ENCODE assay signal across 24 cellular contexts in the genomic region with DNA sequence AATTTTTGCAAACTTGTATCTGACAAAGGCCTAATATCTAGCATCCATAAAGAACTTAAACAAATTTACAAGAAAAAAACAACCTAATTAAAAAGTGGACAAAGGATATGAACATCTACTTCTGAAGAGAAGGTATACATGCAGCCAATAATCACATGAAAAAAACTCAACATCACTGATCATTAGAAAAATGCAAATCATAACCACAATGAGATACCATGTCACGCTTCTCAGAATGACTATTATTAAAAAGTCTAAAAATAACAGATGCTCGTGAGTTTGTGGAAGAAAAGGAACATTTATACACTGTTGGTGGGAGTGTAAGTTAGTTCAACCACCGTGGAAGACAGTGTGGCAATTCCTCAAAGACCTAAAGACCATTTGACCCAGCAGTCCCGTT. TPM values are rescaled to one million over a fixed set of nuclear protein-coding genes. Genes with fewer than 3 reads are reported as not detected.
DNase-seq lines count a peak whose midpoint lies in the region; ATAC-seq and TF ChIP-seq lines count a peak whose summit lies in the region.
"Had no signal": no experiment of that assay in that cellular context is flagged by ENCODE, and none has a peak within 500 bp of the region (broad histone marks: within the 10 kb centered on the region; RNA-seq: fewer than 3 reads in every experiment).

No MANE protein-coding gene starts in this region.

- ATAC-seq in GM18502 (IDR thresholded peaks at IDR 0.05; ENCODE audit: poor library complexity, unreplicated experiment) (peak; percentile 84), GM18909 (IDR thresholded peaks at IDR 0.05; ENCODE audit: poor library complexity, unreplicated experiment) (peak; percentile 64), GM21786 (IDR thresholded peaks at IDR 0.05; ENCODE audit: unreplicated experiment) (peak; percentile 33), HG03354 (IDR thresholded peaks at IDR 0.05; ENCODE audit: poor library complexity, severe bottlenecking, unreplicated experiment) (peak; percentile 82), HG03135 (IDR thresholded peaks at IDR 0.05; ENCODE audit: unreplicated experiment) (no peak), GM21423 (IDR thresholded peaks at IDR 0.05; ENCODE audit: unreplicated experiment) (no peak)
- ATAC-seq: CD8-positive, alpha-beta T cell; SK-N-SH treated with all-trans-retinoic acid at 6 μM for 48 hours had no signal

- no peaks in the 10 kb centered on the region for H3K4me1 Mint-ChIP-seq in endothelial cell (ENCODE audit: unreplicated experiment)

- H3K4me3 Mint-ChIP-seq in endothelial cell (ENCODE audit: unreplicated experiment): no peak overlapping the region
- H3K4me3 Mint-ChIP-seq: CD8-positive, alpha-beta T cell had no signal

- no peaks in the 10 kb centered on the region for H3K27me3 Mint-ChIP-seq in endothelial cell (ENCODE audit: unreplicated experiment)

- no peak for TF ChIP-seq CTCF in endothelial cell (IDR thresholded peaks at IDR 0.05; ENCODE audit: unreplicated experiment)

- H3K9me3 Mint-ChIP-seq in endothelial cell (ENCODE audit: unreplicated experiment): no peaks in the 10 kb centered on the region
- H3K9me3 Mint-ChIP-seq: CD8-positive, alpha-beta T cell had no signal

- no peaks in the 10 kb centered on the region for H3K36me3 Mint-ChIP-seq in endothelial cell (ENCODE audit: low read depth, unreplicated experiment)

- DNase-seq in NCI-H526 (lab: John Stamatoyannopoulos, UW) (no peak), endothelial cell (ENCODE audit: low spot score) (no peak)
- DNase-seq: AML-193; C1 segment of cervical spinal cord; Calu3; CD8-positive, alpha-beta T cell; DMS153; GM23248; KG1; NCI-H1105; NCI-H146; NCI-H2029; NCI-H226; NCI-H510A treated with DMSO at 0.1 percent for 48 hours; NCI-H774; NK-92 treated with Interleukin-12 subunit alpha and Interleukin-12 subunit beta, amount 100 ng/mL, for 24 hours; Peyer's patch had no signal

- no peak overlapping the region for H3K27ac Mint-ChIP-seq in endothelial cell (ENCODE audit: unreplicated experiment)
- H3K27ac Mint-ChIP-seq: CD8-positive, alpha-beta T cell had no signal

RNA-seq across cellular contexts. Expression of a gene that starts 24.0 kb away (rescaled TPM):
- total RNA-seq in endothelial cell (ENCODE audit: unreplicated experiment): 9.5 TPM

RNA-seq across cellular contexts. Expression of a gene that starts 24.2 kb away (rescaled TPM):
- total RNA-seq in endothelial cell (ENCODE audit: unreplicated experiment): 12.4 TPM

Comparison
In these comparisons a context has a peak if more than half of its experiments do, and no peak if none do; other contexts are left out.
1. ATAC-seq: peak in GM18502 (single experiment), GM18909 (single experiment), GM21786 (single experiment) and HG03354 (single experiment); none in HG03135 (single experiment) and GM21423 (single experiment).